Comparison of ENCODE assay signal across 18 cellular contexts in the genomic region with DNA sequence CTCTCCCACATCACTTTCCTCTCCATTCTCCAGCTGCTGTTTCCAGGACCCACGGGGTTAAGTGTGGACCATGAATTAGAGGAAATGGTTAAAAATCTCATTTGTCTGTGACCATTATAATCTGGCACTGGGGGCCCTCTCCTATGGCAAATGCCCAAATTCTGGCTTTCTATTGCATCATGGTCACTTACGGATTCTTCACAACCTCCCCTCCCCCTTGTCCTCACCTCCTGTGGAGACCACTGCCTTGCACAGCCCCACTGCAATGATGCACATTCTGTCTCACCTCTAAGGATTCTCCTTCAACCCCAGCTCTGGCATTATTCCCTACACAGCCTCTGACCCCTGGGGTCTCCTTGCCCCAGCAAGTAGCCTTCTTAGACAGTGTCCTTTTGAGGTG. TPM values are rescaled to one million over a fixed set of nuclear protein-coding genes. Genes with fewer than 3 reads are reported as not detected.
DNase-seq lines count a peak whose midpoint lies in the region; ATAC-seq and TF ChIP-seq lines count a peak whose summit lies in the region.
"Had no signal": no experiment of that assay in that cellular context is flagged by ENCODE, and none has a peak within 500 bp of the region (broad histone marks: within the 10 kb centered on the region; RNA-seq: fewer than 3 reads in every experiment).

No MANE protein-coding gene starts in this region.

- H3K36me3 ChIP-seq in mesendoderm (ENCODE audit: control insufficient read depth, insufficient read depth, low read length) (no peaks in the 10 kb centered on the region), ovary (no peaks in the 10 kb centered on the region), heart right ventricle (no peaks in the 10 kb centered on the region)

- H3K27me3 ChIP-seq in mesendoderm (ENCODE audit: insufficient read depth, low read length, poor library complexity) (no peaks in the 10 kb centered on the region), ovary (no peaks in the 10 kb centered on the region), heart right ventricle (peaks cover 0 to 4% (median 0%) of the 10 kb centered on the region in 7 donors)

- H3K4me1 ChIP-seq in mesendoderm (ENCODE audit: control insufficient read depth, low read depth, low read length) (peaks cover 5% of the 10 kb centered on the region), ovary (ENCODE audit: insufficient read depth) (no peaks in the 10 kb centered on the region), heart right ventricle (peaks cover 0 to 7% (median 0%) of the 10 kb centered on the region in 9 donors)

- no peak overlapping the region for H4K8ac ChIP-seq in mesendoderm (ENCODE audit: low read depth, low read length)

- no peak overlapping the region for H2BK5ac ChIP-seq in mesendoderm (ENCODE audit: low read length)

- DNase-seq in activated CD8-positive, alpha-beta memory T cell treated with anti-CD3 and anti-CD28 coated beads, Interleukin-2, amount 10 ng/mL, durations not matched to agents 7 days and 5 days: peak; percentile 26
- no peak for DNase-seq in activated CD8-positive, alpha-beta memory T cell treated with anti-CD3 and anti-CD28 coated beads, Interleukin-2, amount 50 U/mL, for 4 hours
- DNase-seq in chondrocyte (ENCODE audit: low spot score): no peak
- DNase-seq in mesendoderm: peak; percentile 66
- DNase-seq in ovary: no peak
- DNase-seq in mesothelial cell of epicardium (ENCODE audit: low spot score in 2 of 2, unreplicated experiment in 2 of 2): no peak
- no peak for DNase-seq in inferior parietal cortex (ENCODE audit: extremely low spot score)
- DNase-seq in heart right ventricle: no peak
- DNase-seq: 8988T, COR-L47, KG1, NCI-H1092, NCI-H1694 treated with DMSO at 0.1 percent for 48 hours, NCI-H446 treated with DMSO at 0.1 percent for 48 hours, NCI-H774 had no signal

- H2AK5ac ChIP-seq in mesendoderm (ENCODE audit: low read length): no peak overlapping the region

- H3K79me1 ChIP-seq in mesendoderm (ENCODE audit: low read length): peaks cover 11% of the 10 kb centered on the region

- peaks cover 7% of the 10 kb centered on the region for H3K4me1 Mint-ChIP-seq in activated CD8-positive, alpha-beta memory T cell treated with anti-CD3 and anti-CD28 coated beads, Interleukin-2, amount 10 ng/mL, durations not matched to agents 7 days and 5 days
- H3K4me1 Mint-ChIP-seq in chondrocyte (ENCODE audit: low read depth): peaks cover 47% of the 10 kb centered on the region
- H3K4me1 Mint-ChIP-seq in mesothelial cell of epicardium: peaks cover 11% of the 10 kb centered on the region

- H3K36me3 Mint-ChIP-seq in activated CD8-positive, alpha-beta memory T cell treated with anti-CD3 and anti-CD28 coated beads, Interleukin-2, amount 10 ng/mL, durations not matched to agents 7 days and 5 days: peaks cover 11% of the 10 kb centered on the region
- H3K36me3 Mint-ChIP-seq in chondrocyte (ENCODE audit: low read depth) (peaks cover 11% of the 10 kb centered on the region), mesothelial cell of epicardium (peaks cover 32% of the 10 kb centered on the region)

- H2BK120ac ChIP-seq in mesendoderm (ENCODE audit: low read depth, low read length): no peak overlapping the region

- H3K9me3 Mint-ChIP-seq in activated CD8-positive, alpha-beta memory T cell treated with anti-CD3 and anti-CD28 coated beads, Interleukin-2, amount 10 ng/mL, durations not matched to agents 7 days and 5 days (ENCODE audit: low read depth): peaks cover 1% of the 10 kb centered on the region
- H3K9me3 Mint-ChIP-seq in chondrocyte (ENCODE audit: low read depth) (peaks cover 10% of the 10 kb centered on the region), mesothelial cell of epicardium (peaks cover 16% of the 10 kb centered on the region)

- peaks cover 3% of the 10 kb centered on the region for H3K27me3 Mint-ChIP-seq in activated CD8-positive, alpha-beta memory T cell treated with anti-CD3 and anti-CD28 coated beads, Interleukin-2, amount 10 ng/mL, durations not matched to agents 7 days and 5 days
- H3K27me3 Mint-ChIP-seq in chondrocyte (ENCODE audit: low read depth): no peaks in the 10 kb centered on the region
- no peaks in the 10 kb centered on the region for H3K27me3 Mint-ChIP-seq in mesothelial cell of epicardium (ENCODE audit: low read depth)

- no peak overlapping the region for H3K4me3 ChIP-seq in mesendoderm (ENCODE audit: low read length)
- no peak overlapping the region for H3K4me3 ChIP-seq in ovary
- no peak overlapping the region for H3K4me3 ChIP-seq in heart right ventricle
- H3K4me3 ChIP-seq: GM12878 had no signal

- no peak for TF ChIP-seq POLR2A in ovary (IDR thresholded peaks at IDR 0.05)

- H2BK15ac ChIP-seq in mesendoderm (replicated peaks; ENCODE audit: low read depth): no peak overlapping the region

- H3K4me2 ChIP-seq in mesendoderm (ENCODE audit: low read length): no peak overlapping the region

- ATAC-seq in activated CD8-positive, alpha-beta memory T cell treated with anti-CD3 and anti-CD28 coated beads, Interleukin-2, amount 10 ng/mL, durations not matched to agents 7 days and 5 days: no peak
- no peak for ATAC-seq in heart right ventricle
- ATAC-seq: GM12878 had no signal

- H3K9ac ChIP-seq in mesendoderm (ENCODE audit: low read length): no peak overlapping the region

- peak overlapping the region; percentile 11 for H3K27ac ChIP-seq in mesendoderm (ENCODE audit: low read depth, low read length)
- no peak overlapping the region for H3K27ac ChIP-seq in ovary
- no peak overlapping the region for H3K27ac ChIP-seq in heart right ventricle
- H3K27ac ChIP-seq: C4-2B, HL-60 had no signal

- no peak overlapping the region for H3K4me3 Mint-ChIP-seq in activated CD8-positive, alpha-beta memory T cell treated with anti-CD3 and anti-CD28 coated beads, Interleukin-2, amount 10 ng/mL, durations not matched to agents 7 days and 5 days
- no peak overlapping the region for H3K4me3 Mint-ChIP-seq in chondrocyte (ENCODE audit: unreplicated experiment)
- no peak overlapping the region for H3K4me3 Mint-ChIP-seq in mesothelial cell of epicardium

- H3K18ac ChIP-seq in mesendoderm (ENCODE audit: low read length): no peak overlapping the region

- peaks cover 62% of the 10 kb centered on the region for H3K79me2 ChIP-seq in mesendoderm (ENCODE audit: control insufficient read depth, insufficient read depth, low read length)

- CTCF ChIA-PET in activated CD8-positive, alpha-beta memory T cell treated with anti-CD3 and anti-CD28 coated beads, Interleukin-2, amount 10 ng/mL, durations not matched to agents 7 days and 5 days (lab: Charles Lee): no interaction called here

- no peak overlapping the region for H3K23ac ChIP-seq in mesendoderm (ENCODE audit: low read length)

- intact Hi-C loops in ovary (cut with DNase I): no loop called here
- intact Hi-C loops in heart right ventricle (cut with DNase I): no loop called here

- WGBS in mesendoderm (ENCODE audit: extremely low coverage, insufficient coverage, low lambda C conversion rate): no CpG with 5 or more reads among the region's 2 CpGs
- WGBS in ovary, 3 donors: 83 to 90% (median 87%) methylated on average over 2 of the region's 2 CpGs
- 68 to 72% methylated on average over 2 of the region's 2 CpGs for WGBS in heart right ventricle, 2 donors

- no peak for TF ChIP-seq EP300 in ovary (IDR thresholded peaks at IDR 0.05)

- H3K9me3 ChIP-seq in ovary (no peaks in the 10 kb centered on the region), heart right ventricle (no peaks in the 10 kb centered on the region)

- H3K27ac Mint-ChIP-seq in activated CD8-positive, alpha-beta memory T cell treated with anti-CD3 and anti-CD28 coated beads, Interleukin-2, amount 10 ng/mL, durations not matched to agents 7 days and 5 days: no peak overlapping the region
- H3K27ac Mint-ChIP-seq in chondrocyte (ENCODE audit: unreplicated experiment) (peak overlapping the region; percentile 69), mesothelial cell of epicardium (no peak overlapping the region)

- H3K4ac ChIP-seq in mesendoderm (ENCODE audit: low read depth, low read length): no peak overlapping the region

- no peak overlapping the region for H4K5ac ChIP-seq in mesendoderm (ENCODE audit: low read length)

- peak overlapping the region; percentile 54 for H3K56ac ChIP-seq in mesendoderm (ENCODE audit: low read length)

- no peak for TF ChIP-seq CTCF in chondrocyte (IDR thresholded peaks at IDR 0.05)
- TF ChIP-seq CTCF in ovary (IDR thresholded peaks at IDR 0.05): no peak
- TF ChIP-seq CTCF in mesothelial cell of epicardium (IDR thresholded peaks at IDR 0.05; ENCODE audit: unreplicated experiment): no peak
- no peak for TF ChIP-seq CTCF in heart right ventricle (IDR thresholded peaks at IDR 0.05)

RNA-seq across cellular contexts. Expression of gene BCAT1, which starts 18.9 kb away (rescaled TPM):
- 10 to 100 TPM; 18.9 to 48.3 TPM for total RNA-seq in activated CD8-positive, alpha-beta memory T cell treated with anti-CD3 and anti-CD28 coated beads, Interleukin-2, amount 10 ng/mL, durations not matched to agents 7 days and 5 days
- total RNA-seq in chondrocyte (191 to 246 TPM (median 240 TPM) in 3 replicates), ovary (100 to 1,000 TPM in 1 of 7 donors, 10 to 100 TPM in 6; 14.9 to 106 (median 36.2) TPM), mesothelial cell of epicardium (108 to 125 TPM (median 121 TPM) in 3 replicates), heart right ventricle (10 to 100 TPM in 1 of 10 donors, 1 to 10 TPM in 9; 1.4 to 17.0 (median 2.8) TPM)
- polyA plus RNA-seq in mesendoderm (2013, experiment 1 of 2): 131 TPM
- polyA plus RNA-seq in mesendoderm (2013, experiment 2 of 2): 130 TPM
- polyA plus RNA-seq in ovary (10 to 100 TPM; 12.0 to 18.3 TPM), heart right ventricle (1 to 10 TPM in 1 of 2 donors, under 1 TPM in 1; 0.95 to 1.6 TPM)

Comparison
In these comparisons a context has a peak if more than half of its experiments do, and no peak if none do; other contexts are left out.
1. DNase-seq: peak in activated CD8-positive, alpha-beta memory T cell treated with anti-CD3 and anti-CD28 coated beads, Interleukin-2, amount 10 ng/mL, durations not matched to agents 7 days and 5 days (single experiment) and mesendoderm (single experiment); none in activated CD8-positive, alpha-beta memory T cell treated with anti-CD3 and anti-CD28 coated beads, Interleukin-2, amount 50 U/mL, for 4 hours (single experiment), chondrocyte (single experiment), ovary (0 of 5), mesothelial cell of epicardium (0 of 2), inferior parietal cortex (single experiment) and heart right ventricle (0 of 2).